1 cellular context compared by ENCODE assay signal in the genomic region with DNA sequence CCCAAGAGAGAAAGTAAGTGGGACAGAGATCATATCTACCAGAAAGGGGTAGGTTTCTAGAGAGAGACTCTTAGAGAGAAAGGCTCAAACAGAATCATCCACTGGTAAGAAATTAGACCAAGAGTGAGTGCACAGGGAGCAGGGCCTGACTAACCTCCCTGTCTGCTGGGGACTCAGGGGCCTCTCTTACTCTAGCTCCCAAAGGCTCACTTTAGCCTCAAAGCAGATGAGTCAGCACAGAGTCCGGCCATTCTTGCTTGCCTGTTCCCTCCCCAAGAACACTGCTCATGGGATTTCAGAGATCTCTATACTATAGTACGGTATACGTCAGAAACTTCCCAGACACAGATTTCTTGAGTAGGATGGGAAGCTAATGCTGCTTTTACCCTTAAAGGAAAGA.
TF ChIP-seq lines count a peak whose summit lies in the region.

No MANE protein-coding gene starts in this region.

TF ChIP-seq in IMR-90, 13 proteins besides CTCF, POLR2A, EP300 and RAD21:
- TF ChIP-seq CHD1 (IDR thresholded peaks at IDR 0.05; ENCODE audit: low read depth, low read length) (no peak), MAZ (IDR thresholded peaks at IDR 0.05; ENCODE audit: borderline replicate concordance, low read depth, low read length) (no peak), FOS (IDR thresholded peaks at IDR 0.05; ENCODE audit: low read depth, low read length) (no peak), SMC3 (IDR thresholded peaks at IDR 0.05; ENCODE audit: low read depth, low read length) (no peak), CEBPB (IDR thresholded peaks at IDR 0.05; ENCODE audit: low read depth, low read length) (no peak), RCOR1 (IDR thresholded peaks at IDR 0.05; ENCODE audit: insufficient replicate concordance, low read length) (no peak), MAFK (IDR thresholded peaks at IDR 0.05; ENCODE audit: low read depth, low read length) (no peak), MXI1 (IDR thresholded peaks at IDR 0.05; ENCODE audit: borderline replicate concordance, low read depth, low read length) (no peak), RFX5 (IDR thresholded peaks at IDR 0.05; ENCODE audit: low read depth, low read length) (no peak), BHLHE40 (IDR thresholded peaks at IDR 0.05; ENCODE audit: low read depth, low read length) (no peak), NFE2L2 (IDR thresholded peaks at IDR 0.05; ENCODE audit: low read depth, low read length) (no peak)
- TF ChIP-seq, protein P1, sequence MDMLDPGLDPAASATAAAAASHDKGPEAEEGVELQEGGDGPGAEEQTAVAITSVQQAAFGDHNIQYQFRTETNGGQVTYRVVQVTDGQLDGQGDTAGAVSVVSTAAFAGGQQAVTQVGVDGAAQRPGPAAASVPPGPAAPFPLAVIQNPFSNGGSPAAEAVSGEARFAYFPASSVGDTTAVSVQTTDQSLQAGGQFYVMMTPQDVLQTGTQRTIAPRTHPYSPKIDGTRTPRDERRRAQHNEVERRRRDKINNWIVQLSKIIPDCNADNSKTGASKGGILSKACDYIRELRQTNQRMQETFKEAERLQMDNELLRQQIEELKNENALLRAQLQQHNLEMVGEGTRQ (IDR thresholded peaks at IDR 0.05; ENCODE audit: low read depth, low read length), result no peak
- TF ChIP-seq, protein P2, sequence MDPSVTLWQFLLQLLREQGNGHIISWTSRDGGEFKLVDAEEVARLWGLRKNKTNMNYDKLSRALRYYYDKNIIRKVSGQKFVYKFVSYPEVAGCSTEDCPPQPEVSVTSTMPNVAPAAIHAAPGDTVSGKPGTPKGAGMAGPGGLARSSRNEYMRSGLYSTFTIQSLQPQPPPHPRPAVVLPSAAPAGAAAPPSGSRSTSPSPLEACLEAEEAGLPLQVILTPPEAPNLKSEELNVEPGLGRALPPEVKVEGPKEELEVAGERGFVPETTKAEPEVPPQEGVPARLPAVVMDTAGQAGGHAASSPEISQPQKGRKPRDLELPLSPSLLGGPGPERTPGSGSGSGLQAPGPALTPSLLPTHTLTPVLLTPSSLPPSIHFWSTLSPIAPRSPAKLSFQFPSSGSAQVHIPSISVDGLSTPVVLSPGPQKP (IDR thresholded peaks at IDR 0.05; ENCODE audit: borderline replicate concordance, low read depth, low read length), result no peak
